In genomic region chrX:36856849-36857248, GRCh38 we compare ENCODE assay signal across 1 cellular context.
TF ChIP-seq lines count a peak whose summit lies in the region.

No MANE protein-coding gene starts in this region.

TF ChIP-seq in GM23338, 12 proteins besides CTCF, POLR2A, EP300 and RAD21:
- TF ChIP-seq REST (IDR thresholded peaks at IDR 0.05; ENCODE audit: unreplicated experiment) (no peak), STAT1 (IDR thresholded peaks at IDR 0.05; ENCODE audit: unreplicated experiment) (no peak), EZH2 (IDR thresholded peaks at IDR 0.05; ENCODE audit: low read depth, unreplicated experiment) (no peak), ETS1 (IDR thresholded peaks at IDR 0.05) (no peak), JUNB (IDR thresholded peaks at IDR 0.05; ENCODE audit: unreplicated experiment) (no peak), ZNF331 (CRISPR knock-in tag; IDR thresholded peaks at IDR 0.05; ENCODE audit: low read depth) (no peak), ZNF462 (CRISPR knock-in tag; IDR thresholded peaks at IDR 0.05) (no peak), EZH2phosphoT487 (IDR thresholded peaks at IDR 0.05; ENCODE audit: unreplicated experiment) (no peak), ZNF114 (CRISPR knock-in tag; IDR thresholded peaks at IDR 0.05) (no peak), NANOG (IDR thresholded peaks at IDR 0.05; ENCODE audit: borderline replicate concordance) (no peak), POLR2AphosphoS5 (IDR thresholded peaks at IDR 0.05; ENCODE audit: low read depth) (no peak), CREB1 (CRISPR knock-in tag; IDR thresholded peaks at IDR 0.05; ENCODE audit: low read depth) (no peak)
